1 cellular context compared by ENCODE assay signal in genomic region chr17:76307299-76307965, GRCh38.
TF ChIP-seq lines count a peak whose summit lies in the region.

No MANE protein-coding gene starts in this region.

TF ChIP-seq in HepG2, 621 proteins besides CTCF, POLR2A, EP300 and RAD21:
- TF ChIP-seq POLR2G (IDR thresholded peaks at IDR 0.05; ENCODE audit: low read depth, low read length) (peak; percentile 29; the same call in 1 of the 2 replicates), ZFP36 (IDR thresholded peaks at IDR 0.05; ENCODE audit: borderline replicate concordance, low read depth, low read length, partially characterized antibody) (no peak), MYC (CRISPR knock-in tag; IDR thresholded peaks at IDR 0.05; ENCODE audit: borderline replicate concordance) (0 out of 2 replicates have a peak, but pooled peaks have one; percentile 19), KDM2A (CRISPR knock-in tag; IDR thresholded peaks at IDR 0.05; ENCODE audit: borderline replicate concordance, low read depth) (peak; percentile 36), HOXA3 (CRISPR knock-in tag; IDR thresholded peaks at IDR 0.05) (peak; percentile 40), ZNF782 (CRISPR knock-in tag; IDR thresholded peaks at IDR 0.05; ENCODE audit: borderline replicate concordance) (no peak), TFE3 (CRISPR knock-in tag; IDR thresholded peaks at IDR 0.05) (no peak), ZNF572 (CRISPR knock-in tag; IDR thresholded peaks at IDR 0.05) (no peak), ZNF205 (CRISPR knock-in tag; IDR thresholded peaks at IDR 0.05) (no peak), TCF7L2 (IDR thresholded peaks at IDR 0.05; ENCODE audit: low read depth, low read length) (no peak), AGO2 (optimal IDR thresholded peaks at IDR 0.05; ENCODE audit: low read depth, low read length) (peak; percentile 98), ZNF367 (CRISPR knock-in tag; IDR thresholded peaks at IDR 0.05; ENCODE audit: borderline replicate concordance) (no peak), MED1 (CRISPR knock-in tag; IDR thresholded peaks at IDR 0.05) (no peak), RFX3 (CRISPR knock-in tag; IDR thresholded peaks at IDR 0.05) (no peak), AGO1 (IDR thresholded peaks at IDR 0.05; ENCODE audit: low read depth, low read length, poor library complexity, severe bottlenecking) (peak; percentile 86), ZNF180 (CRISPR knock-in tag; IDR thresholded peaks at IDR 0.05; ENCODE audit: borderline replicate concordance, low read depth) (no peak), NFRKB (IDR thresholded peaks at IDR 0.05) (no peak), ZNF343 (CRISPR knock-in tag; IDR thresholded peaks at IDR 0.05) (no peak), ZNF75D (CRISPR knock-in tag; IDR thresholded peaks at IDR 0.05; ENCODE audit: borderline replicate concordance) (no peak), ZNF616 (CRISPR knock-in tag; IDR thresholded peaks at IDR 0.05; ENCODE audit: low read depth) (no peak), MLLT10 (CRISPR knock-in tag; IDR thresholded peaks at IDR 0.05) (no peak), RELA (CRISPR knock-in tag; IDR thresholded peaks at IDR 0.05) (no peak), ZNF780A (CRISPR knock-in tag; IDR thresholded peaks at IDR 0.05) (no peak), ZBTB38 (CRISPR knock-in tag; IDR thresholded peaks at IDR 0.05) (peak; percentile 60), MEIS2 (CRISPR knock-in tag; IDR thresholded peaks at IDR 0.05) (no peak), SALL1 (CRISPR knock-in tag; IDR thresholded peaks at IDR 0.05) (no peak), SMAD1 (CRISPR knock-in tag; IDR thresholded peaks at IDR 0.05; ENCODE audit: borderline replicate concordance, low read depth) (no peak), RFX1 (IDR thresholded peaks at IDR 0.05) (no peak), THAP8 (CRISPR knock-in tag; IDR thresholded peaks at IDR 0.05; ENCODE audit: borderline replicate concordance) (no peak), RNF2 (conservative IDR thresholded peaks at IDR 0.05; ENCODE audit: low read depth) (no peak), MTA3 (CRISPR knock-in tag; IDR thresholded peaks at IDR 0.05) (no peak), GABPB1 (CRISPR knock-in tag; IDR thresholded peaks at IDR 0.05) (peak; percentile 35; the same call in 1 of the 2 replicates), ZC3H13 (CRISPR knock-in tag; IDR thresholded peaks at IDR 0.05) (peak; percentile 95), RXRB (CRISPR knock-in tag; IDR thresholded peaks at IDR 0.05; ENCODE audit: borderline replicate concordance) (no peak), ZFP36L1 (CRISPR knock-in tag; IDR thresholded peaks at IDR 0.05) (no peak), NFKB2 (CRISPR knock-in tag; IDR thresholded peaks at IDR 0.05; ENCODE audit: borderline replicate concordance) (no peak), ZNF607 (CRISPR knock-in tag; IDR thresholded peaks at IDR 0.05; ENCODE audit: borderline replicate concordance) (no peak), POLR2AphosphoS2 (IDR thresholded peaks at IDR 0.05; ENCODE audit: low read depth, low read length) (0 out of 2 replicates have a peak, but pooled peaks have one; percentile 10), NFE2L1 (CRISPR knock-in tag; IDR thresholded peaks at IDR 0.05; ENCODE audit: borderline replicate concordance) (no peak), ZBTB10 (CRISPR knock-in tag; IDR thresholded peaks at IDR 0.05; ENCODE audit: borderline replicate concordance) (no peak), PTBP1 (IDR thresholded peaks at IDR 0.05; ENCODE audit: low read depth, low read length, poor library complexity, severe bottlenecking) (no peak), ZNF563 (CRISPR knock-in tag; IDR thresholded peaks at IDR 0.05) (peak; percentile 29; the same call in 1 of the 2 replicates), DNMT1 (CRISPR knock-in tag; IDR thresholded peaks at IDR 0.05) (0 out of 2 replicates have a peak, but pooled peaks have one; percentile 32), NR1H2 (CRISPR knock-in tag; IDR thresholded peaks at IDR 0.05; ENCODE audit: borderline replicate concordance, low read depth) (no peak), ZNF326 (CRISPR knock-in tag; IDR thresholded peaks at IDR 0.05; ENCODE audit: borderline replicate concordance) (no peak), ZNF17 (CRISPR knock-in tag; IDR thresholded peaks at IDR 0.05) (no peak)
- TF ChIP-seq, protein P1, sequence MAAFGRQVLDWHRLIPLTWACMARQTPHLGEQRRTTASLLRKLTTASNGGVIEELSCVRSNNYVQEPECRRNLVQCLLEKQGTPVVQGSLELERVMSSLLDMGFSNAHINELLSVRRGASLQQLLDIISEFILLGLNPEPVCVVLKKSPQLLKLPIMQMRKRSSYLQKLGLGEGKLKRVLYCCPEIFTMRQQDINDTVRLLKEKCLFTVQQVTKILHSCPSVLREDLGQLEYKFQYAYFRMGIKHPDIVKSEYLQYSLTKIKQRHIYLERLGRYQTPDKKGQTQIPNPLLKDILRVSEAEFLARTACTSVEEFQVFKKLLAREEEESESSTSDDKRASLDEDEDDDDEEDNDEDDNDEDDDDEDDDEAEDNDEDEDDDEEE (CRISPR knock-in tag; IDR thresholded peaks at IDR 0.05) = 0 out of 2 replicates have a peak, but pooled peaks have one; percentile 35
- TF ChIP-seq, protein P2, sequence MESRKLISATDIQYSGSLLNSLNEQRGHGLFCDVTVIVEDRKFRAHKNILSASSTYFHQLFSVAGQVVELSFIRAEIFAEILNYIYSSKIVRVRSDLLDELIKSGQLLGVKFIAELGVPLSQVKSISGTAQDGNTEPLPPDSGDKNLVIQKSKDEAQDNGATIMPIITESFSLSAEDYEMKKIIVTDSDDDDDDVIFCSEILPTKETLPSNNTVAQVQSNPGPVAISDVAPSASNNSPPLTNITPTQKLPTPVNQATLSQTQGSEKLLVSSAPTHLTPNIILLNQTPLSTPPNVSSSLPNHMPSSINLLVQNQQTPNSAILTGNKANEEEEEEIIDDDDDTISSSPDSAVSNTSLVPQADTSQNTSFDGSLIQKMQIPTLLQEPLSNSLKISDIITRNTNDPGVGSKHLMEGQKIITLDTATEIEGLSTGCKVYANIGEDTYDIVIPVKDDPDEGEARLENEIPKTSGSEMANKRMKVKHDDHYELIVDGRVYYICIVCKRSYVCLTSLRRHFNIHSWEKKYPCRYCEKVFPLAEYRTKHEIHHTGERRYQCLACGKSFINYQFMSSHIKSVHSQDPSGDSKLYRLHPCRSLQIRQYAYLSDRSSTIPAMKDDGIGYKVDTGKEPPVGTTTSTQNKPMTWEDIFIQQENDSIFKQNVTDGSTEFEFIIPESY (CRISPR knock-in tag; IDR thresholded peaks at IDR 0.05) = peak; percentile 19; the same call in 1 of the 2 replicates
- TF ChIP-seq, protein P3, sequence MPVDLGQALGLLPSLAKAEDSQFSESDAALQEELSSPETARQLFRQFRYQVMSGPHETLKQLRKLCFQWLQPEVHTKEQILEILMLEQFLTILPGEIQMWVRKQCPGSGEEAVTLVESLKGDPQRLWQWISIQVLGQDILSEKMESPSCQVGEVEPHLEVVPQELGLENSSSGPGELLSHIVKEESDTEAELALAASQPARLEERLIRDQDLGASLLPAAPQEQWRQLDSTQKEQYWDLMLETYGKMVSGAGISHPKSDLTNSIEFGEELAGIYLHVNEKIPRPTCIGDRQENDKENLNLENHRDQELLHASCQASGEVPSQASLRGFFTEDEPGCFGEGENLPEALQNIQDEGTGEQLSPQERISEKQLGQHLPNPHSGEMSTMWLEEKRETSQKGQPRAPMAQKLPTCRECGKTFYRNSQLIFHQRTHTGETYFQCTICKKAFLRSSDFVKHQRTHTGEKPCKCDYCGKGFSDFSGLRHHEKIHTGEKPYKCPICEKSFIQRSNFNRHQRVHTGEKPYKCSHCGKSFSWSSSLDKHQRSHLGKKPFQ (CRISPR knock-in tag; IDR thresholded peaks at IDR 0.05; ENCODE audit: insufficient replicate concordance) = no peak
